In genomic region chr9:71965403-71965802, GRCh38 we compare ENCODE assay signal across 29 cellular contexts.
"Had no signal": no experiment of that assay in that cellular context is flagged by ENCODE, and none has a peak within 500 bp of the region (broad histone marks: within the 10 kb centered on the region; RNA-seq: fewer than 3 reads in every experiment).

No MANE protein-coding gene starts in this region.

- H3K9me3 ChIP-seq: pancreas, prostate gland, suprapubic skin, upper lobe of right lung had no signal

- H3K4me3 ChIP-seq: lower lobe of right lung, pancreas, prostate gland, skin epidermis, stomach, suprapubic skin, thoracic aorta, tibial artery, upper lobe of right lung had no signal

- DNase-seq: kidney glomerular epithelial cell; left cardiac atrium; lower lobe of right lung; mammary epithelial cell; mesenchymal stem cell; naive thymus-derived CD8-positive, alpha-beta T cell; pancreas; retina; right cardiac atrium; stimulated activated CD4-positive, alpha-beta T cell treated with anti-CD3 and anti-CD28 coated beads, Interleukin-12 subunit alpha, Interleukin-12 subunit beta, amount 100 ng/mL, for 4 hours; stimulated activated CD4-positive, alpha-beta T cell treated with anti-CD3 and anti-CD28 coated beads, Interleukin-15, amount 100 ng/mL, for 24 hours; stimulated activated CD4-positive, alpha-beta T cell treated with anti-CD3 and anti-CD28 coated beads, Interleukin-2, amount 100 ng/mL, for 24 hours; stimulated activated CD4-positive, alpha-beta T cell treated with anti-CD3 and anti-CD28 coated beads, Interleukin-4, amount 100 ng/mL, for 1 hour; stimulated activated naive B cell treated with anti-CD40 and anti-IgM and Interleukin-4, amounts not matched to agents 10 μg/mL and 1 μg/mL and 100 μg/mL, for 72 hours; stimulated activated naive CD8-positive, alpha-beta T cell treated with anti-CD3 and anti-CD28 coated beads, Interleukin-15, Interleukin-2, amounts not matched to agents 100 U/mL and 50 U/mL, for 24 hours; stomach; tibial artery; trophoblast cell; upper lobe of right lung had no signal

- H3K4me1 Mint-ChIP-seq: nephron, neural crest cell had no signal

- H3K27ac Mint-ChIP-seq: nephron; stimulated activated naive B cell treated with anti-CD40 and anti-IgM and Interleukin-4, amounts not matched to agents 10 μg/mL and 1 μg/mL and 100 μg/mL, for 72 hours had no signal

- H3K36me3 ChIP-seq: pancreas, prostate gland, thoracic aorta, upper lobe of right lung had no signal

- FAIRE-seq: keratinocyte, pancreas, urothelium cell line had no signal

- H3K4me3 Mint-ChIP-seq: naive thymus-derived CD8-positive, alpha-beta T cell; nephron; neural crest cell; stimulated activated naive B cell treated with anti-CD40 and anti-IgM and Interleukin-4, amounts not matched to agents 10 μg/mL and 1 μg/mL and 100 μg/mL, for 72 hours had no signal

- ATAC-seq: left cardiac atrium; left lobe of liver; lower lobe of right lung; naive thymus-derived CD8-positive, alpha-beta T cell; pancreas; right cardiac atrium; sciatic nerve; stimulated activated naive B cell treated with anti-CD40 and anti-IgM and Interleukin-4, amounts not matched to agents 10 μg/mL and 1 μg/mL and 100 μg/mL, for 72 hours; stimulated activated naive CD8-positive, alpha-beta T cell treated with anti-CD3 and anti-CD28 coated beads, Interleukin-15, Interleukin-2, amounts not matched to agents 100 U/mL and 50 U/mL, for 24 hours; upper lobe of right lung had no signal

- H3K4me1 ChIP-seq: lower lobe of right lung, pancreas, prostate gland, stomach, suprapubic skin, tibial artery, upper lobe of right lung had no signal

- H3K27me3 Mint-ChIP-seq: naive thymus-derived CD8-positive, alpha-beta T cell; stimulated activated naive B cell treated with anti-CD40 and anti-IgM and Interleukin-4, amounts not matched to agents 10 μg/mL and 1 μg/mL and 100 μg/mL, for 72 hours had no signal

- H3K27me3 ChIP-seq: pancreas, stomach, suprapubic skin, tibial artery, upper lobe of right lung had no signal

- H3K27ac ChIP-seq: lower lobe of right lung, pancreas, prostate gland, skin epidermis, suprapubic skin, thoracic aorta, tibial artery, upper lobe of right lung had no signal
